ENCODE assay signal across 15 cellular contexts in genomic region chr21:35473496-35473895, GRCh38.
"Had no signal": no experiment of that assay in that cellular context is flagged by ENCODE, and none has a peak within 500 bp of the region (broad histone marks: within the 10 kb centered on the region; RNA-seq: fewer than 3 reads in every experiment).

No MANE protein-coding gene starts in this region.

- FAIRE-seq: frontal cortex had no signal

- H3K4me3 Mint-ChIP-seq: activated CD4-positive, alpha-beta T cell treated with anti-CD3 and anti-CD28 coated beads for 36 hours; activated CD8-positive, alpha-beta T cell treated with anti-CD3 and anti-CD28 coated beads, Interleukin-2, amount 10 ng/mL, durations not matched to agents 7 days and 5 days; activated T-helper 1 cell treated with anti-CD3 and anti-CD28 coated beads, Interleukin-12 subunit alpha, Interleukin-12 subunit beta, Interleukin-2, Interleukin-4 antibody, amounts not matched to agents 30 ng/mL and 10 ng/mL and 1 ng/mL, durations not matched to agents 14 hours and 24 hours and 36 hours; naive thymus-derived CD4-positive, alpha-beta T cell; stimulated activated memory B cell treated with anti-CD40 and anti-IgM and Interleukin-4, amounts not matched to agents 10 μg/mL and 1 μg/mL and 100 μg/mL, for 72 hours had no signal

- H3K27me3 Mint-ChIP-seq: activated CD4-positive, alpha-beta T cell treated with anti-CD3 and anti-CD28 coated beads for 36 hours; naive thymus-derived CD4-positive, alpha-beta T cell had no signal

- DNase-seq: activated CD4-positive, alpha-beta T cell treated with anti-CD3 and anti-CD28 coated beads for 36 hours; activated CD8-positive, alpha-beta memory T cell treated with anti-CD3 and anti-CD28 coated beads, Interleukin-2, amount 50 U/mL, for 4 hours; activated CD8-positive, alpha-beta T cell treated with anti-CD3 and anti-CD28 coated beads, Interleukin-2, amount 10 ng/mL, durations not matched to agents 7 days and 5 days; activated naive CD4-positive, alpha-beta T cell; aorta; dermis blood vessel endothelial cell; left cardiac atrium; naive thymus-derived CD4-positive, alpha-beta T cell; retina; T-helper 1 cell; T1000 had no signal

- H3K4me3 ChIP-seq: lung had no signal

- H3K36me3 Mint-ChIP-seq: stimulated activated memory B cell treated with anti-CD40 and anti-IgM and Interleukin-4, amounts not matched to agents 10 μg/mL and 1 μg/mL and 100 μg/mL, for 72 hours had no signal

- ATAC-seq: activated CD4-positive, alpha-beta T cell treated with anti-CD3 and anti-CD28 coated beads for 36 hours; activated CD8-positive, alpha-beta T cell treated with anti-CD3 and anti-CD28 coated beads, Interleukin-2, amount 10 ng/mL, durations not matched to agents 7 days and 5 days; left cardiac atrium; naive thymus-derived CD4-positive, alpha-beta T cell; stimulated activated memory B cell treated with anti-CD40 and anti-IgM and Interleukin-4, amounts not matched to agents 10 μg/mL and 1 μg/mL and 100 μg/mL, for 72 hours had no signal

- H3K27ac Mint-ChIP-seq: activated CD4-positive, alpha-beta T cell treated with anti-CD3 and anti-CD28 coated beads for 36 hours; activated T-helper 1 cell treated with anti-CD3 and anti-CD28 coated beads, Interleukin-12 subunit alpha, Interleukin-12 subunit beta, Interleukin-2, Interleukin-4 antibody, amounts not matched to agents 30 ng/mL and 10 ng/mL and 1 ng/mL, durations not matched to agents 14 hours and 24 hours and 36 hours; naive thymus-derived CD4-positive, alpha-beta T cell; stimulated activated memory B cell treated with anti-CD40 and anti-IgM and Interleukin-4, amounts not matched to agents 10 μg/mL and 1 μg/mL and 100 μg/mL, for 72 hours had no signal

- H3K9me3 Mint-ChIP-seq: activated T-helper 1 cell treated with anti-CD3 and anti-CD28 coated beads, Interleukin-12 subunit alpha, Interleukin-12 subunit beta, Interleukin-2, Interleukin-4 antibody, amounts not matched to agents 30 ng/mL and 10 ng/mL and 1 ng/mL, durations not matched to agents 14 hours and 24 hours and 36 hours; stimulated activated memory B cell treated with anti-CD40 and anti-IgM and Interleukin-4, amounts not matched to agents 10 μg/mL and 1 μg/mL and 100 μg/mL, for 72 hours had no signal
